16 cellular contexts compared by ENCODE assay signal in genomic region chr2:37829616-37830385, GRCh38.
DNase-seq lines count a peak whose midpoint lies in the region; ATAC-seq and TF ChIP-seq lines count a peak whose summit lies in the region.
"Had no signal": no experiment of that assay in that cellular context is flagged by ENCODE, and none has a peak within 500 bp of the region (broad histone marks: within the 10 kb centered on the region; RNA-seq: fewer than 3 reads in every experiment).

No MANE protein-coding gene starts in this region.

- intact Hi-C loops in spleen (cut with DNase I; ENCODE audit: low total_unique reads): no loop called here

- H3K36me3 ChIP-seq in fibroblast of lung (ENCODE audit: control insufficient read depth, insufficient read depth, low read length): no peaks in the 10 kb centered on the region
- H3K36me3 ChIP-seq in spleen: no peaks in the 10 kb centered on the region
- H3K36me3 ChIP-seq: upper lobe of right lung had no signal

- H3K27ac ChIP-seq in fibroblast of lung (ENCODE audit: insufficient read depth, low read length): peak overlapping the region; percentile 66
- H3K27ac ChIP-seq in spleen: peak overlapping the region in 7 of 8 donors; percentile 18 to 87 (median 73)
- H3K27ac ChIP-seq: epithelial cell of prostate, hepatocyte had no signal

- H4K20me1 ChIP-seq in fibroblast of lung (ENCODE audit: control insufficient read depth, extremely low read depth, insufficient read depth, low read length): no peaks in the 10 kb centered on the region

- TF ChIP-seq CTCF in fibroblast of lung (conservative IDR thresholded peaks at IDR 0.05 in 1 of 2, IDR thresholded peaks at IDR 0.05 in 1 of 2; ENCODE audit: low read depth in 1 of 2, low read length in 2 of 2) (no peak), spleen (IDR thresholded peaks at IDR 0.05 in 8 of 11, conservative IDR thresholded peaks at IDR 0.05 in 3 of 11) (no peak)

- no peak for ATAC-seq in HG02840 (IDR thresholded peaks at IDR 0.05; ENCODE audit: low FRiP score, unreplicated experiment)
- ATAC-seq: activated T-cell treated with anti-CD3 and anti-CD28 coated beads, Interleukin-2, amount 50 U/mL, for 4 hours; stimulated activated effector memory CD8-positive, alpha-beta T cell treated with anti-CD3 and anti-CD28 coated beads, Interleukin-12 subunit alpha, Interleukin-12 subunit beta, amount 100 ng/mL, for 72 hours had no signal

- no peak overlapping the region for H3K9ac ChIP-seq in fibroblast of lung (ENCODE audit: insufficient read depth, low read length)

- H3K4me3 ChIP-seq in fibroblast of lung (replicated peaks in 1 of 4; ENCODE audit: control extremely low read depth in 1 of 4, insufficient read depth in 1 of 4, low read depth in 3 of 4, low read length in 4 of 4) (no peak overlapping the region), spleen (peak overlapping the region in 1 of 8 donors; percentile 32)
- H3K4me3 ChIP-seq: hepatocyte, upper lobe of right lung had no signal

- H3K9me3 ChIP-seq in fibroblast of lung (ENCODE audit: control insufficient read depth, insufficient read depth, low read depth, low read length) (no peaks in the 10 kb centered on the region), spleen (no peaks in the 10 kb centered on the region)
- H3K9me3 ChIP-seq: upper lobe of right lung had no signal

- no peak overlapping the region for H3K4me2 ChIP-seq in fibroblast of lung (ENCODE audit: extremely low read depth, insufficient read depth, low read length)
- H3K4me2 ChIP-seq: hepatocyte had no signal

- no peaks in the 10 kb centered on the region for H3K27me3 ChIP-seq in fibroblast of lung (ENCODE audit: control insufficient read depth, insufficient read depth, low read length)
- H3K27me3 ChIP-seq in spleen (replicated peaks in 1 of 7): no peaks in the 10 kb centered on the region
- H3K27me3 ChIP-seq: hepatocyte, upper lobe of right lung had no signal

- 32 to 66% (median 44%) methylated on average over 5 to 6 of the region's 6 CpGs for WGBS in spleen, 5 donors

- peak; percentile 24 for DNase-seq in NCI-H510A treated with DMSO at 0.1 percent for 48 hours (lab: John Stamatoyannopoulos, UW)
- no peak for DNase-seq in NCI-H510A (lab: John Stamatoyannopoulos, UW)
- DNase-seq in NCI-H69 (lab: John Stamatoyannopoulos, UW): peak; percentile 57
- no peak for DNase-seq in fibroblast of lung (ENCODE audit: low read depth in 2 of 2)
- DNase-seq in spleen: no peak
- DNase-seq in DMS153 treated with DMSO at 0.1 percent for 48 hours (lab: John Stamatoyannopoulos, UW; ENCODE audit: unreplicated experiment): no peak
- DNase-seq in anterior cingulate cortex (lab: John Stamatoyannopoulos, UW): no peak
- DNase-seq: activated CD4-positive, alpha-beta T cell treated with anti-CD3 and anti-CD28 coated beads for 48 hours; activated T-cell treated with anti-CD3 and anti-CD28 coated beads, Interleukin-2, amount 50 U/mL, for 4 hours; H9; retina; upper lobe of right lung had no signal

- no peak for TF ChIP-seq POLR2A in spleen (IDR thresholded peaks at IDR 0.05)

- H3K4me1 ChIP-seq in fibroblast of lung (ENCODE audit: control insufficient read depth, extremely low read depth, insufficient read depth, low read length): peaks cover 17% of the 10 kb centered on the region
- peaks cover 0 to 43% (median 15%) of the 10 kb centered on the region in 6 donors for H3K4me1 ChIP-seq in spleen

- H3K79me2 ChIP-seq in fibroblast of lung (ENCODE audit: control insufficient read depth, insufficient read depth, low read length): no peaks in the 10 kb centered on the region
- H3K79me2 ChIP-seq: hepatocyte had no signal

- H2AFZ ChIP-seq in fibroblast of lung (ENCODE audit: low read length): no peak overlapping the region
- H2AFZ ChIP-seq: hepatocyte had no signal

Comparison
In these comparisons a context has a peak if more than half of its experiments do, and no peak if none do; other contexts are left out.
1. DNase-seq: peak in NCI-H510A treated with DMSO at 0.1 percent for 48 hours (single experiment) and NCI-H69 (single experiment); none in NCI-H510A (single experiment), fibroblast of lung (0 of 2), spleen (single experiment), DMS153 treated with DMSO at 0.1 percent for 48 hours (single experiment) and anterior cingulate cortex (0 of 58).